ENCODE assay signal across 8 cellular contexts in the genomic region with DNA sequence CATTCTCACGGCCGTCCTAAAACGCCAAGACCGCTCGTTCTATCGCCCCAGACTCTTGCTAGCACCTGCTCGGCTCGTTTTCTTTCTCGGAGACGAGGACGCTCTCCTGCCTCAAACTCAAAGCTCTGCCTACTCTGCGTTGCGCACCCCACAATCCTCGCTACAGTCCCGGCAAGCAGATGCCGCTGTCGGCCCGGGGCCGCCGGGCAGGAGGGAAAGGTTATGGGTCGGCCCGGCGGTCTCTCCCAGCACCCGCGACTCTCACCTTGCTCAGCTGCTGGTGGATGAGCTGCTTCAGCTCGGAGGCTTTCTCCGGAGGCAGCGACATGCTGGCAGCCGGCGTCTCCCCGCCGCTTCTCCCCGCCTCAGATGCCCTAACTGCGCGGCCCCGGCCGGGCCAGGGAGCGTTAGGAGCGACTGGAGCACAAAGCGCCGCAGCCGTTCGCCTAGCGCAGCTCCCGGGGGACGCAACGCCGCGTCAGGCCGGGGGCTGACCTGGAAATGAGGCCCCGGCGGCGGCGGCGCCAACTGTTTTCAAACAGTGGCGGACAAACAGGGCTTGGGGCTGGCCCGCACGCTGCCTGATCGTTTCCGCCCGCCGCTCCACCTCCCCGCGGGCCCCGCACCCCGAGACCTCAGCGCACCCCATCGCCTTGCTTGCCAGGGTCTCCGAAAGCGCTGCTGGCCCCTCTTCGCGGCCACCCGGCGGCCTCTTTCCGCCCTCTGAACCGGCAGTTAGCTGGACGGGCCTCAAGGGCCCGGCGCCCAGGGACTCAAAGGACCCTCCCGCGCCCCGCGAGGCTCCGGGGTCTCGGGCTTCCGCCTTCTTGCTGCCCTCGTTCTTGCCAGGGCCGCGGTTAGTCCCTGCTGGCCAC. TPM values are rescaled to one million over a fixed set of nuclear protein-coding genes. Genes with fewer than 3 reads are reported as not detected.
DNase-seq lines count a peak whose midpoint lies in the region; ATAC-seq and TF ChIP-seq lines count a peak whose summit lies in the region.

A gene with protein sequence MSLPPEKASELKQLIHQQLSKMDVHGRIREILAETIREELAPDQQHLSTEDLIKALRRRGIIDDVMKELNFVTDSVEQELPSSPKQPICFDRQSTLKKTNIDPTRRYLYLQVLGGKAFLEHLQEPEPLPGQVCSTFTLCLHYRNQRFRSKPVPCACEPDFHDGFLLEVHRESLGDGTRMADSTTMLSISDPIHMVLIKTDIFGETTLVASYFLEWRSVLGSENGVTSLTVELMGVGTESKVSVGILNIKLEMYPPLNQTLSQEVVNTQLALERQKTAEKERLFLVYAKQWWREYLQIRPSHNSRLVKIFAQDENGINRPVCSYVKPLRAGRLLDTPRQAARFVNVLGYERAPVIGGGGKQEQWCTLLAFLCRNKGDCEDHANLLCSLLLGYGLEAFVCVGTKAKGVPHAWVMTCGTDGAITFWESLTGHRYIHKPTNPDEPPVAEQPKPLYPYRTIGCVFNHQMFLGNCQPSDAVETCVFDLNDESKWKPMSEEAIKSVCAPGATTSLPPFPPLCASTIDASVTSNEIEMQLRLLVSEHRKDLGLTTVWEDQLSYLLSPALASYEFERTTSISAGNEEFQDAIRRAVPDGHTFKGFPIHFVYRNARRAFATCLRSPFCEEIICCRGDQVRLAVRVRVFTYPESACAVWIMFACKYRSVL (minus strand): TSS at position 503 of the 875 bp plus-strand sequence. CDS start 175 bp downstream, at position 328.
A gene with protein sequence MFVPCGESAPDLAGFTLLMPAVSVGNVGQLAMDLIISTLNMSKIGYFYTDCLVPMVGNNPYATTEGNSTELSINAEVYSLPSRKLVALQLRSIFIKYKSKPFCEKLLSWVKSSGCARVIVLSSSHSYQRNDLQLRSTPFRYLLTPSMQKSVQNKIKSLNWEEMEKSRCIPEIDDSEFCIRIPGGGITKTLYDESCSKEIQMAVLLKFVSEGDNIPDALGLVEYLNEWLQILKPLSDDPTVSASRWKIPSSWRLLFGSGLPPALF (plus strand): TSS at position 822 of the 875 bp plus-strand sequence. CDS start 66 bp downstream, outside the sequence.

- H3K9me3 Mint-ChIP-seq in activated CD4-positive, alpha-beta T cell treated with anti-CD3 and anti-CD28 coated beads, Interleukin-2, amount 10 ng/mL, durations not matched to agents 7 days and 5 days: no peaks in the 10 kb centered on the region

- H3K27ac ChIP-seq in coronary artery (peak within 1 kb of the TSS; percentile 85 to 99), left lung (peak within 1 kb of the TSS; percentile 94 to 96)

- H3K4me1 ChIP-seq in BE2C (no peaks in the 10 kb centered on the region), left lung (peaks cover 12 to 44% of the 10 kb centered on the region in 2 donors)

- peaks cover 45% of the 10 kb centered on the region for H3K36me3 Mint-ChIP-seq in activated CD4-positive, alpha-beta T cell treated with anti-CD3 and anti-CD28 coated beads, Interleukin-2, amount 10 ng/mL, durations not matched to agents 7 days and 5 days (ENCODE audit: low read depth)

- H3K36me3 ChIP-seq in BE2C (peaks cover 4% of the 10 kb centered on the region), left lung (peaks cover 0 to 23% of the 10 kb centered on the region in 2 donors)

- peak within 1 kb of the TSS; percentile 93 for H3K4me3 Mint-ChIP-seq in activated CD4-positive, alpha-beta T cell treated with anti-CD3 and anti-CD28 coated beads, Interleukin-2, amount 10 ng/mL, durations not matched to agents 7 days and 5 days

- TF ChIP-seq CTCF in BE2C (IDR thresholded peaks at IDR 0.05; ENCODE audit: low read depth, low read length) (no peak), coronary artery (IDR thresholded peaks at IDR 0.05) (no peak), left lung (IDR thresholded peaks at IDR 0.05) (no peak)

- no peaks in the 10 kb centered on the region for H3K27me3 Mint-ChIP-seq in activated CD4-positive, alpha-beta T cell treated with anti-CD3 and anti-CD28 coated beads, Interleukin-2, amount 10 ng/mL, durations not matched to agents 7 days and 5 days

- H3K27me3 ChIP-seq in BE2C: no peaks in the 10 kb centered on the region
- no peaks in the 10 kb centered on the region for H3K27me3 ChIP-seq in left lung

- CTCF ChIA-PET in activated CD4-positive, alpha-beta T cell treated with anti-CD3 and anti-CD28 coated beads, Interleukin-2, amount 10 ng/mL, durations not matched to agents 7 days and 5 days (lab: Charles Lee): interaction anchor here (0.7 to 2.8 kb wide), 6 partner anchors 10 to 312 kb away, joined by 3 to 13 read pairs (median 4); no protein-coding TSS in a partner anchor

- H3K4me3 ChIP-seq in BE2C (ENCODE audit: low read depth, low read length) (peak within 1 kb of the TSS; percentile 88), coronary artery (peak within 1 kb of the TSS; percentile 99), left lung (peak within 1 kb of the TSS; percentile 71 to 84)

- ATAC-seq in HG03432 (IDR thresholded peaks at IDR 0.05; ENCODE audit: unreplicated experiment) (peak; percentile 89), left lung (peak; percentile 95)

- intact Hi-C loops in left lung (cut with DNase I): no loop called here

- H3K4me1 Mint-ChIP-seq in activated CD4-positive, alpha-beta T cell treated with anti-CD3 and anti-CD28 coated beads, Interleukin-2, amount 10 ng/mL, durations not matched to agents 7 days and 5 days: peaks cover 46% of the 10 kb centered on the region

- H3K9me3 ChIP-seq in BE2C (no peaks in the 10 kb centered on the region; the same call in 1 of the 2 replicates), left lung (no peaks in the 10 kb centered on the region)

- peak within 1 kb of the TSS; percentile 100 for H3K27ac Mint-ChIP-seq in activated CD4-positive, alpha-beta T cell treated with anti-CD3 and anti-CD28 coated beads, Interleukin-2, amount 10 ng/mL, durations not matched to agents 7 days and 5 days

- DNase-seq in BE2C (peak; percentile 90), GM19238 (ENCODE audit: insufficient read length, low spot score) (peak; percentile 88), NCI-H748 (lab: John Stamatoyannopoulos, UW; ENCODE audit: unreplicated experiment) (peak; percentile 91), coronary artery (ENCODE audit: low spot score) (peak; percentile 92), left lung (peak; percentile 90 to 96)
- peak; percentile 83 for DNase-seq in activated CD4-positive, alpha-beta T cell treated with anti-CD3 and anti-CD28 coated beads, Interleukin-2, amount 10 ng/mL, durations not matched to agents 7 days and 5 days
- peak; percentile 64 for DNase-seq in stimulated activated CD4-positive, alpha-beta T cell treated with anti-CD3 and anti-CD28 coated beads, Interleukin-2, amount 100 ng/mL, for 4 hours (ENCODE audit: low read depth)

- POLR2A ChIA-PET in activated CD4-positive, alpha-beta T cell treated with anti-CD3 and anti-CD28 coated beads, Interleukin-2, amount 10 ng/mL, durations not matched to agents 7 days and 5 days (lab: Charles Lee): interaction anchor here (0.8 kb wide), 1 partner anchor 27 kb away, joined by 4 read pairs; no protein-coding TSS in a partner anchor

RNA-seq across cellular contexts. Expression of the first gene that starts in this region (rescaled TPM):
- 5.0 TPM for polyA plus RNA-seq in BE2C (2012; ENCODE audit: insufficient read depth, insufficient read length, low read depth)
- total RNA-seq in activated CD4-positive, alpha-beta T cell treated with anti-CD3 and anti-CD28 coated beads, Interleukin-2, amount 10 ng/mL, durations not matched to agents 7 days and 5 days: 10 to 100 TPM; 16.2 to 19.2 TPM
- total RNA-seq in left lung: 1 to 10 TPM; 5.2 TPM

RNA-seq across cellular contexts. Expression of the second gene that starts in this region (rescaled TPM):
- 23.4 TPM for polyA plus RNA-seq in BE2C (2012; ENCODE audit: insufficient read depth, insufficient read length, low read depth)
- total RNA-seq in activated CD4-positive, alpha-beta T cell treated with anti-CD3 and anti-CD28 coated beads, Interleukin-2, amount 10 ng/mL, durations not matched to agents 7 days and 5 days: 100 to 1,000 TPM; 112 to 133 TPM
- 10 to 100 TPM; 63.0 to 69.5 TPM for total RNA-seq in left lung

Comparison
In these comparisons a context has a peak if more than half of its experiments do, and no peak if none do; other contexts are left out.
1. Peak in every context shown above with its lines: DNase-seq, ATAC-seq, H3K4me3 ChIP-seq and H3K27ac ChIP-seq.